Comparison of ENCODE assay signal across 1 cellular context in genomic region chr12:6824085-6824800, GRCh38.
TF ChIP-seq lines count a peak whose summit lies in the region.

No MANE protein-coding gene starts in this region.

TF ChIP-seq in HepG2, 621 proteins besides CTCF, POLR2A, EP300 and RAD21 (continued from another document):
- no peak; the same call in 1 of the 2 replicates for TF ChIP-seq KDM2A (CRISPR knock-in tag; IDR thresholded peaks at IDR 0.05; ENCODE audit: borderline replicate concordance, low read depth)
- no peak for TF ChIP-seq ZNF510 (CRISPR knock-in tag; IDR thresholded peaks at IDR 0.05; ENCODE audit: low read depth)
- TF ChIP-seq KLF11 (CRISPR knock-in tag; IDR thresholded peaks at IDR 0.05): no peak
- no peak for TF ChIP-seq ZNF674 (CRISPR knock-in tag; IDR thresholded peaks at IDR 0.05; ENCODE audit: low read depth)
- no peak for TF ChIP-seq ZNF780A (CRISPR knock-in tag; IDR thresholded peaks at IDR 0.05)
- TF ChIP-seq TFE3 (CRISPR knock-in tag; IDR thresholded peaks at IDR 0.05): no peak
- no peak for TF ChIP-seq GTF2F1 (IDR thresholded peaks at IDR 0.05; ENCODE audit: low read length)
- no peak for TF ChIP-seq ZBTB2 (CRISPR knock-in tag; IDR thresholded peaks at IDR 0.05; ENCODE audit: low read depth)
- 0 out of 2 replicates have a peak, but pooled peaks have one; percentile 40 for TF ChIP-seq HOXA3 (CRISPR knock-in tag; IDR thresholded peaks at IDR 0.05)
- TF ChIP-seq PTBP1 (IDR thresholded peaks at IDR 0.05; ENCODE audit: low read depth, low read length, poor library complexity, severe bottlenecking): no peak
- no peak for TF ChIP-seq KMT2A (CRISPR knock-in tag; IDR thresholded peaks at IDR 0.05)
- no peak for TF ChIP-seq ATF4 (CRISPR knock-in tag; IDR thresholded peaks at IDR 0.05)
- no peak for TF ChIP-seq HMG20A (CRISPR knock-in tag; IDR thresholded peaks at IDR 0.05; ENCODE audit: borderline replicate concordance)
- no peak for TF ChIP-seq ZNF12 (CRISPR knock-in tag; IDR thresholded peaks at IDR 0.05)
- no peak for TF ChIP-seq MAX (IDR thresholded peaks at IDR 0.05)
- no peak for TF ChIP-seq RBM39 (IDR thresholded peaks at IDR 0.05; ENCODE audit: low read depth, low read length, poor library complexity, severe bottlenecking)
- no peak for TF ChIP-seq TEAD2 (CRISPR knock-in tag; IDR thresholded peaks at IDR 0.05)
- no peak for TF ChIP-seq ZNF639 (CRISPR knock-in tag; conservative IDR thresholded peaks at IDR 0.05)
- TF ChIP-seq NCOA5 (CRISPR knock-in tag; IDR thresholded peaks at IDR 0.05): no peak
- TF ChIP-seq ZMYM3 (CRISPR knock-in tag; IDR thresholded peaks at IDR 0.05): no peak
- no peak for TF ChIP-seq ZNF180 (CRISPR knock-in tag; IDR thresholded peaks at IDR 0.05; ENCODE audit: borderline replicate concordance, low read depth)
- TF ChIP-seq FOXO4 (CRISPR knock-in tag; conservative IDR thresholded peaks at IDR 0.05): no peak
- no peak for TF ChIP-seq HMG20B (CRISPR knock-in tag; conservative IDR thresholded peaks at IDR 0.05)
- peak; percentile 82 for TF ChIP-seq ZBTB33 (CRISPR knock-in tag; IDR thresholded peaks at IDR 0.05)
- TF ChIP-seq ZBTB7B (CRISPR knock-in tag; IDR thresholded peaks at IDR 0.05): no peak
- 0 out of 2 replicates have a peak, but pooled peaks have one; percentile 24 for TF ChIP-seq DNMT1 (CRISPR knock-in tag; IDR thresholded peaks at IDR 0.05)
- no peak for TF ChIP-seq MBNL3 (CRISPR knock-in tag; conservative IDR thresholded peaks at IDR 0.05)
- TF ChIP-seq CBX2 (IDR thresholded peaks at IDR 0.05; ENCODE audit: low read depth, low read length): no peak
- TF ChIP-seq CBX2 (CRISPR knock-in tag; IDR thresholded peaks at IDR 0.05; ENCODE audit: low read depth): no peak
- TF ChIP-seq ZFX (CRISPR knock-in tag; IDR thresholded peaks at IDR 0.05; ENCODE audit: low read depth): no peak
